8 cellular contexts compared by ENCODE assay signal in genomic region chr9:113548221-113549041, GRCh38.
DNase-seq lines count a peak whose midpoint lies in the region; ATAC-seq and TF ChIP-seq lines count a peak whose summit lies in the region.

No MANE protein-coding gene starts in this region.

- peak overlapping the region in 4 of 5 experiments; percentile 43 to 91 (median 68) for H3K27ac Mint-ChIP-seq in brain

- peak; percentile 80 for ATAC-seq in left lobe of liver

- H3K4me1 Mint-ChIP-seq in brain, result peaks cover 44% of the 10 kb centered on the region

- no peak for TF ChIP-seq CTCF in brain (conservative IDR thresholded peaks at IDR 0.05)

- H3K27me3 Mint-ChIP-seq in brain, result no peaks in the 10 kb centered on the region

- H3K9me3 Mint-ChIP-seq in brain, result no peaks in the 10 kb centered on the region

- no peaks in the 10 kb centered on the region for H3K36me3 Mint-ChIP-seq in brain

- H3K4me3 Mint-ChIP-seq in brain, result no peak overlapping the region

- DNase-seq in CMK (ENCODE audit: low read depth) (peak; percentile 67), NOMO-1 treated with dmso at 0.1 percent for 144 hours (lab: John Stamatoyannopoulos, UW; ENCODE audit: unreplicated experiment) (peak; percentile 17), left lobe of liver (ENCODE audit: low spot score) (peak; percentile 72), NCI-H510A treated with DMSO at 0.1 percent for 48 hours (lab: John Stamatoyannopoulos, UW) (no peak), NCI-H446 treated with DMSO at 0.1 percent for 48 hours (lab: John Stamatoyannopoulos, UW) (no peak), cortex of kidney (lab: John Stamatoyannopoulos, UW) (no peak)
- peak; percentile 27 to 30 for DNase-seq in stimulated activated CD4-positive, alpha-beta T cell treated with anti-CD3 and anti-CD28 coated beads, Interleukin-2, amount 100 ng/mL, for 24 hours

Comparison
In these comparisons a context has a peak if more than half of its experiments do, and no peak if none do; other contexts are left out.
1. DNase-seq: peak in CMK (single experiment), NOMO-1 treated with dmso at 0.1 percent for 144 hours (single experiment), left lobe of liver (single experiment) and stimulated activated CD4-positive, alpha-beta T cell treated with anti-CD3 and anti-CD28 coated beads, Interleukin-2, amount 100 ng/mL, for 24 hours (2 of 2); none in NCI-H510A treated with DMSO at 0.1 percent for 48 hours (single experiment), NCI-H446 treated with DMSO at 0.1 percent for 48 hours (single experiment) and cortex of kidney (single experiment).